Comparison of ENCODE assay signal across 9 cellular contexts in genomic region chr5:176578391-176578808, GRCh38. TPM values are rescaled to one million over a fixed set of nuclear protein-coding genes. Genes with fewer than 3 reads are reported as not detected.
A peak's percentile ranks its signal among the peaks of the same experiment; 100 is the strongest.
DNase-seq lines count a peak whose midpoint lies in the region; ATAC-seq and TF ChIP-seq lines count a peak whose summit lies in the region.
"Had no signal": no experiment of that assay in that cellular context is flagged by ENCODE, and none has a peak within 500 bp of the region (broad histone marks: within the 10 kb centered on the region; RNA-seq: fewer than 3 reads in every experiment).

No MANE protein-coding gene starts in this region.

- no peak overlapping the region for H3K27ac Mint-ChIP-seq in activated naive CD4-positive, alpha-beta T cell treated with anti-CD3 and anti-CD28 coated beads for 36 hours
- H3K27ac Mint-ChIP-seq: activated naive CD8-positive, alpha-beta T cell had no signal

- ATAC-seq in GM21529 (IDR thresholded peaks at IDR 0.05; ENCODE audit: unreplicated experiment), result no peak
- no peak for ATAC-seq in gastrocnemius medialis

- H4K20me1 ChIP-seq in hepatocyte (ENCODE audit: insufficient read depth, poor library complexity, severe bottlenecking), result no peaks in the 10 kb centered on the region

- in situ Hi-C loops in gastrocnemius medialis (cut with MboI; ENCODE audit: low sequenced_read_pairs in 4 of 4), result no loop called here

- no peak overlapping the region for H3K4me3 Mint-ChIP-seq in activated naive CD4-positive, alpha-beta T cell treated with anti-CD3 and anti-CD28 coated beads for 36 hours
- H3K4me3 Mint-ChIP-seq: activated naive CD8-positive, alpha-beta T cell had no signal

- H3K4me1 ChIP-seq in hepatocyte (ENCODE audit: insufficient read depth), result no peaks in the 10 kb centered on the region
- H3K4me1 ChIP-seq in gastrocnemius medialis, result no peaks in the 10 kb centered on the region

- H3K4me3 ChIP-seq in hepatocyte (no peak overlapping the region), gastrocnemius medialis (no peak overlapping the region)

- no peaks in the 10 kb centered on the region for H3K9me2 ChIP-seq in hepatocyte (replicated peaks; ENCODE audit: insufficient read depth)

- intact Hi-C loops in activated naive CD4-positive, alpha-beta T cell treated with anti-CD3 and anti-CD28 coated beads for 36 hours (cut with micrococcal nuclease), result no loop called here
- intact Hi-C loops in gastrocnemius medialis (cut with DNase I; ENCODE audit: low total_unique reads), result loop anchor here (10.0 kb wide), 1 partner anchor 164 kb away; the partner anchor contains the start of gene CLTB

- no peaks in the 10 kb centered on the region for H3K27me3 Mint-ChIP-seq in activated naive CD4-positive, alpha-beta T cell treated with anti-CD3 and anti-CD28 coated beads for 36 hours (ENCODE audit: low read depth)
- H3K27me3 Mint-ChIP-seq: activated naive CD8-positive, alpha-beta T cell had no signal

- H3K79me2 ChIP-seq in hepatocyte, result no peaks in the 10 kb centered on the region

- H3K9me3 Mint-ChIP-seq in activated naive CD4-positive, alpha-beta T cell treated with anti-CD3 and anti-CD28 coated beads for 36 hours, result no peaks in the 10 kb centered on the region

- 14% methylated on average over 15 of the region's 15 CpGs for WGBS in hepatocyte (ENCODE audit: low lambda C conversion rate, missing lambda C conversion rate)

- H3K27ac ChIP-seq in hepatocyte, result no peak overlapping the region
- no peak overlapping the region for H3K27ac ChIP-seq in gastrocnemius medialis

- H3K9me3 ChIP-seq in hepatocyte (ENCODE audit: low read depth) (no peaks in the 10 kb centered on the region), gastrocnemius medialis (no peaks in the 10 kb centered on the region)

- CTCF ChIA-PET in activated naive CD4-positive, alpha-beta T cell treated with anti-CD3 and anti-CD28 coated beads for 36 hours (lab: Charles Lee), result interaction anchor here (0.6 to 2.3 kb wide), 6 partner anchors 19 to 391 kb away, joined by 3 to 9 read pairs (median 4); no protein-coding TSS in a partner anchor

- peak; percentile 57 for TF ChIP-seq CTCF in hepatocyte (IDR thresholded peaks at IDR 0.05; ENCODE audit: poor library complexity)
- peak in 2 of 5 experiments; percentile 10 to 14 for TF ChIP-seq CTCF in gastrocnemius medialis (IDR thresholded peaks at IDR 0.05 in 4 of 5, conservative IDR thresholded peaks at IDR 0.05 in 1 of 5)

- H3K27me3 ChIP-seq in hepatocyte, result no peaks in the 10 kb centered on the region
- H3K27me3 ChIP-seq in gastrocnemius medialis, result no peaks in the 10 kb centered on the region

- TF ChIP-seq POLR2A in gastrocnemius medialis (IDR thresholded peaks at IDR 0.05), result no peak

- no peak overlapping the region for H2AFZ ChIP-seq in hepatocyte

- no peaks in the 10 kb centered on the region for H3K36me3 Mint-ChIP-seq in activated naive CD4-positive, alpha-beta T cell treated with anti-CD3 and anti-CD28 coated beads for 36 hours (ENCODE audit: low read depth)
- H3K36me3 Mint-ChIP-seq: activated naive CD8-positive, alpha-beta T cell had no signal

- H3K4me1 Mint-ChIP-seq in activated naive CD4-positive, alpha-beta T cell treated with anti-CD3 and anti-CD28 coated beads for 36 hours (ENCODE audit: low read depth), result peaks cover 3% of the 10 kb centered on the region

- no peak overlapping the region for H3K4me2 ChIP-seq in hepatocyte

- peak; percentile 30 for DNase-seq in NCI-H345 (lab: John Stamatoyannopoulos, UW)
- DNase-seq in NCI-H345 treated with DMSO at 0.1 percent for 48 hours (lab: John Stamatoyannopoulos, UW; ENCODE audit: unreplicated experiment), result no peak
- peak; percentile 81 for DNase-seq in NCI-H748 (lab: John Stamatoyannopoulos, UW; ENCODE audit: unreplicated experiment)
- peak; percentile 57 for DNase-seq in activated naive CD4-positive, alpha-beta T cell treated with anti-CD3 and anti-CD28 coated beads for 36 hours
- peak; percentile 86 for DNase-seq in hepatocyte (ENCODE audit: low spot score)
- peak; percentile 14 for DNase-seq in stimulated activated CD8-positive, alpha-beta memory T cell treated with anti-CD3 and anti-CD28 coated beads, Interleukin-15, amount 100 ng/mL, for 1 hour (ENCODE audit: low read depth)
- DNase-seq in gastrocnemius medialis, result no peak

- no peaks in the 10 kb centered on the region for H3K36me3 ChIP-seq in hepatocyte (replicated peaks; ENCODE audit: insufficient read depth, low read depth)
- no peaks in the 10 kb centered on the region for H3K36me3 ChIP-seq in gastrocnemius medialis

RNA-seq across cellular contexts. Expression of gene CDHR2, which starts 29.3 kb away (rescaled TPM):
- total RNA-seq in activated naive CD4-positive, alpha-beta T cell treated with anti-CD3 and anti-CD28 coated beads for 36 hours, result under 1 TPM; 0.19 to 0.35 TPM
- total RNA-seq in hepatocyte (24.8 and 29.8 TPM in 2 replicates), gastrocnemius medialis (under 1 TPM in 3 of 4 donors, not detected in 1; 0.07 to 0.27 (median 0.20) TPM)
- polyA plus RNA-seq in hepatocyte, result 16.3 and 28.3 TPM in 2 replicates

RNA-seq across cellular contexts. Expression of gene GPRIN1, which starts 31.6 kb away (rescaled TPM):
- total RNA-seq in activated naive CD4-positive, alpha-beta T cell treated with anti-CD3 and anti-CD28 coated beads for 36 hours, result 1 to 10 TPM; 1.4 to 1.5 TPM
- 1.4 and 1.6 TPM in 2 replicates for total RNA-seq in hepatocyte
- polyA plus RNA-seq in hepatocyte, result 2.2 and 3.9 TPM in 2 replicates
- total RNA-seq in gastrocnemius medialis, result under 1 TPM; 0.35 to 0.78 (median 0.47) TPM

RNA-seq across cellular contexts. Expression of gene RNF44, which starts 41.2 kb away (rescaled TPM):
- 10 to 100 TPM; 83.3 to 88.3 TPM for total RNA-seq in activated naive CD4-positive, alpha-beta T cell treated with anti-CD3 and anti-CD28 coated beads for 36 hours
- total RNA-seq in hepatocyte, result 9.5 and 13.0 TPM in 2 replicates
- polyA plus RNA-seq in hepatocyte, result 17.4 and 19.6 TPM in 2 replicates
- 1 to 10 TPM; 4.1 to 7.0 (median 6.7) TPM for total RNA-seq in gastrocnemius medialis

RNA-seq across cellular contexts. Expression of gene SNCB, which starts 51.9 kb away (rescaled TPM):
- total RNA-seq in activated naive CD4-positive, alpha-beta T cell treated with anti-CD3 and anti-CD28 coated beads for 36 hours, result not detected
- total RNA-seq in hepatocyte (not detected in 2 replicates), gastrocnemius medialis (under 1 TPM in 1 of 4 donors, not detected in 3; 0.20 TPM)
- polyA plus RNA-seq in hepatocyte, result 0.57 TPM in 1 of 2 replicates, not detected in the other

RNA-seq across cellular contexts. Expression of gene EIF4E1B, which starts 52.1 kb away (rescaled TPM):
- total RNA-seq in activated naive CD4-positive, alpha-beta T cell treated with anti-CD3 and anti-CD28 coated beads for 36 hours, result not detected
- not detected in 2 replicates for total RNA-seq in hepatocyte
- not detected in 2 replicates for polyA plus RNA-seq in hepatocyte
- total RNA-seq in gastrocnemius medialis, result not detected

Comparison
In these comparisons a context has a peak if more than half of its experiments do, and no peak if none do; other contexts are left out.
1. DNase-seq: peak in NCI-H345 (single experiment), NCI-H748 (single experiment), activated naive CD4-positive, alpha-beta T cell treated with anti-CD3 and anti-CD28 coated beads for 36 hours (single experiment), hepatocyte (single experiment) and stimulated activated CD8-positive, alpha-beta memory T cell treated with anti-CD3 and anti-CD28 coated beads, Interleukin-15, amount 100 ng/mL, for 1 hour (single experiment); none in NCI-H345 treated with DMSO at 0.1 percent for 48 hours (single experiment) and gastrocnemius medialis (0 of 2).
2. RNA of gene CDHR2, which starts 29.3 kb away (total RNA-seq): 24.8 to 29.8 TPM in hepatocyte; 0.19 to 0.35 TPM in activated naive CD4-positive, alpha-beta T cell treated with anti-CD3 and anti-CD28 coated beads for 36 hours and 0.07 to 0.27 TPM in gastrocnemius medialis; every median in the first group is over 10 times any median in the second.